Comparison of ENCODE assay signal across 9 cellular contexts in genomic region chr15:45376967-45377629, GRCh38. TPM values are rescaled to one million over a fixed set of nuclear protein-coding genes. Genes with fewer than 3 reads are reported as not detected.
DNase-seq lines count a peak whose midpoint lies in the region; ATAC-seq and TF ChIP-seq lines count a peak whose summit lies in the region.
"Had no signal": no experiment of that assay in that cellular context is flagged by ENCODE, and none has a peak within 500 bp of the region (broad histone marks: within the 10 kb centered on the region; RNA-seq: fewer than 3 reads in every experiment).

No MANE protein-coding gene starts in this region.

- H3K4me1 ChIP-seq in mucosa of stomach (ENCODE audit: control insufficient read depth, insufficient read depth, low read length) (peaks cover 20% of the 10 kb centered on the region), tibial nerve (peaks cover 0 to 41% (median 4%) of the 10 kb centered on the region in 4 donors)

- peak overlapping the region; percentile 77 to 85 (median 80) for H3K27ac ChIP-seq in tibial nerve

- no peak overlapping the region for H3K27ac Mint-ChIP-seq in activated naive CD4-positive, alpha-beta T cell treated with anti-CD3 and anti-CD28 coated beads for 36 hours
- H3K27ac Mint-ChIP-seq in brain, result peak overlapping the region in 4 of 5 experiments; percentile 14 to 94 (median 68)

- CTCF ChIA-PET in activated naive CD4-positive, alpha-beta T cell treated with anti-CD3 and anti-CD28 coated beads for 36 hours (lab: Charles Lee), result interaction anchor here (0.6 to 1.2 kb wide), 2 partner anchors 147 to 256 kb away, joined by 3 read pairs; no protein-coding TSS in a partner anchor

- WGBS in tibial nerve, 2 donors, result 21 to 25% methylated on average over 5 of the region's 5 CpGs

- no peak for TF ChIP-seq CTCF in brain (conservative IDR thresholded peaks at IDR 0.05)
- no peak for TF ChIP-seq CTCF in tibial nerve (IDR thresholded peaks at IDR 0.05)

- intact Hi-C loops in activated naive CD4-positive, alpha-beta T cell treated with anti-CD3 and anti-CD28 coated beads for 36 hours (cut with micrococcal nuclease), result no loop called here

- H3K27me3 ChIP-seq in mucosa of stomach (ENCODE audit: control insufficient read depth, insufficient read depth, low read length) (no peaks in the 10 kb centered on the region), tibial nerve (no peaks in the 10 kb centered on the region)

- no peaks in the 10 kb centered on the region for H3K9me3 Mint-ChIP-seq in activated naive CD4-positive, alpha-beta T cell treated with anti-CD3 and anti-CD28 coated beads for 36 hours
- peaks cover 0 to 13% (median 2%) of the 10 kb centered on the region in 5 experiments for H3K9me3 Mint-ChIP-seq in brain

- peak overlapping the region; percentile 74 for H3K4me3 Mint-ChIP-seq in activated naive CD4-positive, alpha-beta T cell treated with anti-CD3 and anti-CD28 coated beads for 36 hours
- peak overlapping the region; percentile 26 to 94 (median 91) for H3K4me3 Mint-ChIP-seq in brain

- H3K9me3 ChIP-seq in mucosa of stomach (ENCODE audit: control insufficient read depth, low read length) (no peaks in the 10 kb centered on the region), tibial nerve (no peaks in the 10 kb centered on the region)

- no peak for TF ChIP-seq POLR2A in tibial nerve (IDR thresholded peaks at IDR 0.05)

- H3K36me3 ChIP-seq in mucosa of stomach (ENCODE audit: control insufficient read depth, insufficient read depth, low read length) (no peaks in the 10 kb centered on the region), tibial nerve (peaks cover 0 to 7% (median 0%) of the 10 kb centered on the region in 3 donors)

- no peaks in the 10 kb centered on the region for H3K36me3 Mint-ChIP-seq in activated naive CD4-positive, alpha-beta T cell treated with anti-CD3 and anti-CD28 coated beads for 36 hours (ENCODE audit: low read depth)
- peaks cover 30% of the 10 kb centered on the region for H3K36me3 Mint-ChIP-seq in brain

- H3K4me3 ChIP-seq in mucosa of stomach (ENCODE audit: low read length) (peak overlapping the region; percentile 98), tibial nerve (peak overlapping the region; percentile 63 to 85 (median 70))

- no peak for TF ChIP-seq EP300 in tibial nerve (IDR thresholded peaks at IDR 0.05)

- H3K27me3 Mint-ChIP-seq in activated naive CD4-positive, alpha-beta T cell treated with anti-CD3 and anti-CD28 coated beads for 36 hours (ENCODE audit: low read depth), result peaks cover 40% of the 10 kb centered on the region
- H3K27me3 Mint-ChIP-seq in brain, result peaks cover 22% of the 10 kb centered on the region

- no peak for DNase-seq in activated naive CD4-positive, alpha-beta T cell treated with anti-CD3 and anti-CD28 coated beads for 36 hours
- no peak for DNase-seq in activated naive CD4-positive, alpha-beta T cell treated with anti-CD3 and anti-CD28 coated beads, Interleukin-2, amount 50 U/mL, for 16 hours
- DNase-seq in tibial nerve (ENCODE audit: low spot score in 2 of 2) (no peak), NCI-H2171 (lab: John Stamatoyannopoulos, UW) (no peak), H4 (ENCODE audit: low spot score) (no peak)
- DNase-seq: NCI-H187 had no signal

- ATAC-seq in HG02623 (IDR thresholded peaks at IDR 0.05; ENCODE audit: unreplicated experiment), result no peak

- H3K4me1 Mint-ChIP-seq in activated naive CD4-positive, alpha-beta T cell treated with anti-CD3 and anti-CD28 coated beads for 36 hours (ENCODE audit: low read depth), result peaks cover 9% of the 10 kb centered on the region
- peaks cover 67% of the 10 kb centered on the region for H3K4me1 Mint-ChIP-seq in brain

- H3K9ac ChIP-seq in mucosa of stomach (ENCODE audit: low read length), result peak overlapping the region; percentile 85

RNA-seq across cellular contexts. Expression of gene GATM, which starts 1.2 kb away (rescaled TPM):
- 1 to 10 TPM in 1 of 2 experiments, under 1 TPM in 1; 0.91 to 1.2 TPM for total RNA-seq in activated naive CD4-positive, alpha-beta T cell treated with anti-CD3 and anti-CD28 coated beads for 36 hours
- polyA plus RNA-seq in brain (ENCODE audit: insufficient read depth, low read depth, low replicate concordance), result 58.9 TPM
- total RNA-seq in tibial nerve, result 100 to 1,000 TPM; 334 to 564 (median 451) TPM
- total RNA-seq in H4 (2014; rRNA removed; shearing (Covaris generic)), result 0.78 and 1.2 TPM in 2 replicates

Comparison
In these comparisons a context has a peak if more than half of its experiments do, and no peak if none do; other contexts are left out.
1. RNA of gene GATM, which starts 1.2 kb away (total RNA-seq): 334 to 564 TPM in tibial nerve; 0.78 to 1.2 TPM in H4 and 0.91 to 1.2 TPM in activated naive CD4-positive, alpha-beta T cell treated with anti-CD3 and anti-CD28 coated beads for 36 hours; every median in the first group is over 100 times any median in the second.